ENCODE assay signal across 8 cellular contexts in the genomic region with DNA sequence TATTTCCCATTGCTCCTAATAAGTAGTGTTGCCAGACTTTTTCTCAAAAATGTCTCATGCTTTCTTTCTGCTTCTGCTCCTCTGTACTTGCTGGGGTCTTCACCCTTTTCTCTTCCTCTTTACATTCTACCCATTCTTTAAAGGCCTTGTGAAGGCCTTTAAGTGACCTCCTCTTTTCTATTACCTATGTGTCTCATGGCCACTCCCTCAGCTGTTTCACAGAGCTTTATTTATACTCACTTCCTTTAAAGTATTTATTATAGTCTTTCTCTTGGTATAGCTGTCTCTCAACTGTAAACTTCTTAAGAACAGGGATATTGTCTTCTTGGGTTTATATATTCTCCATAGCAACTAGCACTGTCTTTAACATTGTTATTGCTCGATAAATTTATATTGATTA. TPM values are rescaled to one million over a fixed set of nuclear protein-coding genes. Genes with fewer than 3 reads are reported as not detected.
A peak's percentile ranks its signal among the peaks of the same experiment; 100 is the strongest.
DNase-seq lines count a peak whose midpoint lies in the region; ATAC-seq and TF ChIP-seq lines count a peak whose summit lies in the region.

No MANE protein-coding gene starts in this region.

- H3K4me1 ChIP-seq in heart right ventricle = peaks cover 0 to 26% (median 17%) of the 10 kb centered on the region in 9 donors
- H3K4me1 ChIP-seq in ascending aorta = peaks cover 0 to 2% of the 10 kb centered on the region in 2 donors
- H3K4me1 ChIP-seq in liver (ENCODE audit: control insufficient read depth in 4 of 4, insufficient read depth in 4 of 4, low read length in 3 of 4) = peaks cover 3 to 10% (median 6%) of the 10 kb centered on the region in 4 donors
- peaks cover 31% of the 10 kb centered on the region for H3K4me1 ChIP-seq in vagina

- intact Hi-C loops in heart right ventricle (cut with DNase I) = loop anchor here in 5 of 10 donors (5.0 to 10.0 kb wide), 5 partner anchors 61 to 441 kb away; a partner anchor contains a TSS
- intact Hi-C loops in left cardiac atrium (cut with DNase I) = no loop called here
- intact Hi-C loops in ascending aorta (cut with DNase I) = loop anchor here (5.0 to 10.0 kb wide), 7 partner anchors 64 to 469 kb away; a partner anchor contains a TSS
- intact Hi-C loops in vagina (cut with DNase I) = no loop called here

- TF ChIP-seq POLR2A in vagina (IDR thresholded peaks at IDR 0.05) = no peak

- no peak for DNase-seq in heart right ventricle
- DNase-seq in left cardiac atrium = no peak
- DNase-seq in ascending aorta (ENCODE audit: low spot score in 2 of 2) = no peak
- no peak for DNase-seq in vagina (ENCODE audit: extremely low spot score in 2 of 2)
- no peak for DNase-seq in NCI-H524 treated with DMSO at 0.1 percent for 48 hours (lab: John Stamatoyannopoulos, UW)
- no peak for DNase-seq in activated gamma-delta T cell (lab: John Stamatoyannopoulos, UW)
- DNase-seq in EL = no peak

- H3K4me3 ChIP-seq in heart right ventricle (peak overlapping the region in 9 of 10 donors; percentile 48 to 79 (median 72)), ascending aorta (peak overlapping the region; percentile 77 to 79), liver (ENCODE audit: low read depth in 1 of 3, low read length in 3 of 3) (peak overlapping the region; percentile 32 to 95 (median 76)), vagina (peak overlapping the region; percentile 69 to 70)

- ATAC-seq in heart right ventricle (no peak), left cardiac atrium (no peak)

- no peaks in the 10 kb centered on the region for H3K9me3 ChIP-seq in heart right ventricle
- no peaks in the 10 kb centered on the region for H3K9me3 ChIP-seq in ascending aorta
- no peaks in the 10 kb centered on the region for H3K9me3 ChIP-seq in liver (ENCODE audit: control insufficient read depth in 4 of 4, low read length in 3 of 4)
- no peaks in the 10 kb centered on the region for H3K9me3 ChIP-seq in vagina

- 28 to 36% methylated on average over 1 of the region's 1 CpG for WGBS in heart right ventricle, 2 donors
- 6% methylated on average over 1 of the region's 1 CpG for WGBS in liver

- H3K36me3 ChIP-seq in heart right ventricle (peaks cover 0 to 39% (median 26%) of the 10 kb centered on the region in 9 donors), ascending aorta (peaks cover 7 to 30% of the 10 kb centered on the region in 2 donors), liver (ENCODE audit: control insufficient read depth in 4 of 4, insufficient read depth in 3 of 4, low read depth in 1 of 4, low read length in 3 of 4) (peaks cover 4 to 24% (median 7%) of the 10 kb centered on the region in 4 donors), vagina (peaks cover 0 to 18% of the 10 kb centered on the region in 2 donors)

- peak overlapping the region in 1 of 2 donors; percentile 49 for H3K9ac ChIP-seq in liver (ENCODE audit: low read depth in 1 of 2, low read length in 2 of 2)

- TF ChIP-seq CTCF in heart right ventricle (IDR thresholded peaks at IDR 0.05) (no peak), ascending aorta (IDR thresholded peaks at IDR 0.05) (no peak), liver (IDR thresholded peaks at IDR 0.05; ENCODE audit: low read depth, low read length, missing input control) (no peak), vagina (IDR thresholded peaks at IDR 0.05) (no peak)

- H3K27me3 ChIP-seq in heart right ventricle (no peaks in the 10 kb centered on the region), ascending aorta (no peaks in the 10 kb centered on the region), liver (ENCODE audit: control insufficient read depth in 4 of 4, insufficient read depth in 4 of 4, low read length in 3 of 4) (no peaks in the 10 kb centered on the region), vagina (no peaks in the 10 kb centered on the region)

- TF ChIP-seq RAD21 in liver (IDR thresholded peaks at IDR 0.05) = no peak

- H3K27ac ChIP-seq in heart right ventricle (peak overlapping the region in 3 of 10 donors; percentile 66 to 76 (median 68)), ascending aorta (peak overlapping the region in 1 of 2 donors; percentile 6), liver (ENCODE audit: low read depth in 1 of 2, low read length in 2 of 2) (peak overlapping the region in 1 of 2 donors; percentile 3), vagina (peak overlapping the region; percentile 72)

TF ChIP-seq in liver, 16 proteins besides CTCF, POLR2A, EP300 and RAD21:
- no peak for TF ChIP-seq FOXA1 (IDR thresholded peaks at IDR 0.05)
- TF ChIP-seq JUND (IDR thresholded peaks at IDR 0.05) = no peak
- no peak for TF ChIP-seq EGR1 (IDR thresholded peaks at IDR 0.05; ENCODE audit: low read depth in 2 of 2)
- TF ChIP-seq, protein P1, sequence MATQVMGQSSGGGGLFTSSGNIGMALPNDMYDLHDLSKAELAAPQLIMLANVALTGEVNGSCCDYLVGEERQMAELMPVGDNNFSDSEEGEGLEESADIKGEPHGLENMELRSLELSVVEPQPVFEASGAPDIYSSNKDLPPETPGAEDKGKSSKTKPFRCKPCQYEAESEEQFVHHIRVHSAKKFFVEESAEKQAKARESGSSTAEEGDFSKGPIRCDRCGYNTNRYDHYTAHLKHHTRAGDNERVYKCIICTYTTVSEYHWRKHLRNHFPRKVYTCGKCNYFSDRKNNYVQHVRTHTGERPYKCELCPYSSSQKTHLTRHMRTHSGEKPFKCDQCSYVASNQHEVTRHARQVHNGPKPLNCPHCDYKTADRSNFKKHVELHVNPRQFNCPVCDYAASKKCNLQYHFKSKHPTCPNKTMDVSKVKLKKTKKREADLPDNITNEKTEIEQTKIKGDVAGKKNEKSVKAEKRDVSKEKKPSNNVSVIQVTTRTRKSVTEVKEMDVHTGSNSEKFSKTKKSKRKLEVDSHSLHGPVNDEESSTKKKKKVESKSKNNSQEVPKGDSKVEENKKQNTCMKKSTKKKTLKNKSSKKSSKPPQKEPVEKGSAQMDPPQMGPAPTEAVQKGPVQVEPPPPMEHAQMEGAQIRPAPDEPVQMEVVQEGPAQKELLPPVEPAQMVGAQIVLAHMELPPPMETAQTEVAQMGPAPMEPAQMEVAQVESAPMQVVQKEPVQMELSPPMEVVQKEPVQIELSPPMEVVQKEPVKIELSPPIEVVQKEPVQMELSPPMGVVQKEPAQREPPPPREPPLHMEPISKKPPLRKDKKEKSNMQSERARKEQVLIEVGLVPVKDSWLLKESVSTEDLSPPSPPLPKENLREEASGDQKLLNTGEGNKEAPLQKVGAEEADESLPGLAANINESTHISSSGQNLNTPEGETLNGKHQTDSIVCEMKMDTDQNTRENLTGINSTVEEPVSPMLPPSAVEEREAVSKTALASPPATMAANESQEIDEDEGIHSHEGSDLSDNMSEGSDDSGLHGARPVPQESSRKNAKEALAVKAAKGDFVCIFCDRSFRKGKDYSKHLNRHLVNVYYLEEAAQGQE (IDR thresholded peaks at IDR 0.05) = no peak
- TF ChIP-seq SP1 (IDR thresholded peaks at IDR 0.05) = no peak
- TF ChIP-seq FOXA2 (IDR thresholded peaks at IDR 0.05) = no peak
- TF ChIP-seq HNF4G (IDR thresholded peaks at IDR 0.05) = no peak
- TF ChIP-seq, protein P2, sequence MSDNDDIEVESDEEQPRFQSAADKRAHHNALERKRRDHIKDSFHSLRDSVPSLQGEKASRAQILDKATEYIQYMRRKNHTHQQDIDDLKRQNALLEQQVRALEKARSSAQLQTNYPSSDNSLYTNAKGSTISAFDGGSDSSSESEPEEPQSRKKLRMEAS (IDR thresholded peaks at IDR 0.05) = no peak
- no peak for TF ChIP-seq RXRA (IDR thresholded peaks at IDR 0.05)
- TF ChIP-seq, protein P3, sequence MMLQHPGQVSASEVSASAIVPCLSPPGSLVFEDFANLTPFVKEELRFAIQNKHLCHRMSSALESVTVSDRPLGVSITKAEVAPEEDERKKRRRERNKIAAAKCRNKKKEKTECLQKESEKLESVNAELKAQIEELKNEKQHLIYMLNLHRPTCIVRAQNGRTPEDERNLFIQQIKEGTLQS (IDR thresholded peaks at IDR 0.05) = no peak
- no peak for TF ChIP-seq NR2F2 (IDR thresholded peaks at IDR 0.05)
- no peak for TF ChIP-seq YY1 (IDR thresholded peaks at IDR 0.05)
- TF ChIP-seq, protein P4, sequence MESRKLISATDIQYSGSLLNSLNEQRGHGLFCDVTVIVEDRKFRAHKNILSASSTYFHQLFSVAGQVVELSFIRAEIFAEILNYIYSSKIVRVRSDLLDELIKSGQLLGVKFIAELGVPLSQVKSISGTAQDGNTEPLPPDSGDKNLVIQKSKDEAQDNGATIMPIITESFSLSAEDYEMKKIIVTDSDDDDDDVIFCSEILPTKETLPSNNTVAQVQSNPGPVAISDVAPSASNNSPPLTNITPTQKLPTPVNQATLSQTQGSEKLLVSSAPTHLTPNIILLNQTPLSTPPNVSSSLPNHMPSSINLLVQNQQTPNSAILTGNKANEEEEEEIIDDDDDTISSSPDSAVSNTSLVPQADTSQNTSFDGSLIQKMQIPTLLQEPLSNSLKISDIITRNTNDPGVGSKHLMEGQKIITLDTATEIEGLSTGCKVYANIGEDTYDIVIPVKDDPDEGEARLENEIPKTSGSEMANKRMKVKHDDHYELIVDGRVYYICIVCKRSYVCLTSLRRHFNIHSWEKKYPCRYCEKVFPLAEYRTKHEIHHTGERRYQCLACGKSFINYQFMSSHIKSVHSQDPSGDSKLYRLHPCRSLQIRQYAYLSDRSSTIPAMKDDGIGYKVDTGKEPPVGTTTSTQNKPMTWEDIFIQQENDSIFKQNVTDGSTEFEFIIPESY (IDR thresholded peaks at IDR 0.05) = no peak
- TF ChIP-seq HNF4A (conservative IDR thresholded peaks at IDR 0.05) = no peak
- no peak for TF ChIP-seq TAF1 (conservative IDR thresholded peaks at IDR 0.05)

RNA-seq across cellular contexts. Expression of a gene that starts 0.8 kb away (rescaled TPM):
- total RNA-seq in heart right ventricle (10 to 100 TPM; 10.9 to 17.8 (median 15.4) TPM), left cardiac atrium (10 to 100 TPM; 14.3 to 16.0 TPM), ascending aorta (14.7 TPM), liver (10 to 100 TPM in 1 of 2 donors, 1 to 10 TPM in 1; 8.5 to 11.3 TPM), vagina (21.9 TPM)
- polyA plus RNA-seq in heart right ventricle (1 to 10 TPM; 7.6 to 8.6 TPM), liver (1 to 10 TPM; 6.0 to 6.6 TPM)

RNA-seq across cellular contexts. Expression of a gene that starts 24.5 kb away (rescaled TPM):
- under 1 TPM in 2 of 10 donors, not detected in 8; 0.23 to 0.33 TPM for total RNA-seq in heart right ventricle
- polyA plus RNA-seq in heart right ventricle = not detected
- total RNA-seq in left cardiac atrium = under 1 TPM; 0.29 to 0.60 TPM
- not detected for total RNA-seq in ascending aorta
- total RNA-seq in liver = under 1 TPM; 0.47 to 0.92 TPM
- under 1 TPM; 0.06 to 0.24 TPM for polyA plus RNA-seq in liver
- 1.2 TPM for total RNA-seq in vagina
